8 cellular contexts compared by ENCODE assay signal in genomic region chr1:39269791-39270342, GRCh38.
DNase-seq lines count a peak whose midpoint lies in the region; ATAC-seq and TF ChIP-seq lines count a peak whose summit lies in the region.

No MANE protein-coding gene starts in this region.

- H3K4me3 ChIP-seq in fibroblast of lung (replicated peaks in 1 of 4; ENCODE audit: control extremely low read depth in 1 of 4, insufficient read depth in 1 of 4, low read depth in 3 of 4, low read length in 4 of 4) (peak overlapping the region in 2 of 4 experiments; percentile 49 to 63), skeletal muscle tissue (ENCODE audit: low read length in 3 of 3) (peak overlapping the region in 2 of 3 donors; percentile 11 to 23)

- H3K27ac ChIP-seq in fibroblast of lung (ENCODE audit: insufficient read depth, low read length) (no peak overlapping the region), skeletal muscle tissue (ENCODE audit: low read depth, low read length) (no peak overlapping the region)

- peak; percentile 64 to 73 for ATAC-seq in activated T-cell treated with anti-CD3 and anti-CD28 coated beads, Interleukin-2, amount 50 U/mL, for 72 hours (replicated peaks in 1 of 2)
- peak; percentile 44 for ATAC-seq in HG02870 (IDR thresholded peaks at IDR 0.05; ENCODE audit: unreplicated experiment)

- H3K4me3 Mint-ChIP-seq in activated T-cell treated with anti-CD3 and anti-CD28 coated beads, Interleukin-2, amount 50 U/mL, for 72 hours: peak overlapping the region; percentile 44 to 76

- peaks cover 6 to 11% of the 10 kb centered on the region in 2 donors for H3K36me3 Mint-ChIP-seq in activated T-cell treated with anti-CD3 and anti-CD28 coated beads, Interleukin-2, amount 50 U/mL, for 72 hours (ENCODE audit: insufficient read depth in 2 of 2)

- DNase-seq in activated T-cell treated with anti-CD3 and anti-CD28 coated beads, Interleukin-2, amount 50 U/mL, for 72 hours: peak; percentile 23 to 25
- DNase-seq in activated T-cell treated with anti-CD3 and anti-CD28 coated beads, Interleukin-2, amount 50 U/mL, for 1 hour: no peak
- DNase-seq in OCI-M1 (lab: John Stamatoyannopoulos, UW) (peak; percentile 26), fibroblast of lung (ENCODE audit: low read depth in 2 of 2) (peak in 1 of 2 donors; percentile 82), SIG-M5 treated with dmso at 0.1 percent for 504 hours (lab: John Stamatoyannopoulos, UW; ENCODE audit: unreplicated experiment) (no peak), HEK293T (ENCODE audit: extremely low spot score) (no peak)

- CTCF ChIA-PET in HEK293T (lab: Yijun Ruan, JAX): interaction anchor here (0.6 to 1.4 kb wide), 5 partner anchors 17 to 1967 kb away, joined by 3 to 4 read pairs (median 3); no protein-coding TSS in a partner anchor

- H3K27me3 ChIP-seq in fibroblast of lung (ENCODE audit: control insufficient read depth, insufficient read depth, low read length) (no peaks in the 10 kb centered on the region), skeletal muscle tissue (ENCODE audit: control insufficient read depth in 3 of 3, insufficient read depth in 3 of 3, low read length in 3 of 3) (no peaks in the 10 kb centered on the region)

- H3K9me3 ChIP-seq in fibroblast of lung (ENCODE audit: control insufficient read depth, insufficient read depth, low read depth, low read length): no peaks in the 10 kb centered on the region
- H3K9me3 ChIP-seq in skeletal muscle tissue (ENCODE audit: control insufficient read depth in 3 of 3, low read length in 3 of 3): no peaks in the 10 kb centered on the region

- no peaks in the 10 kb centered on the region for H4K20me1 ChIP-seq in fibroblast of lung (ENCODE audit: control insufficient read depth, extremely low read depth, insufficient read depth, low read length)

- H3K27me3 Mint-ChIP-seq in activated T-cell treated with anti-CD3 and anti-CD28 coated beads, Interleukin-2, amount 50 U/mL, for 72 hours (ENCODE audit: low read depth): no peaks in the 10 kb centered on the region

- no peak overlapping the region for H3K9ac ChIP-seq in fibroblast of lung (ENCODE audit: insufficient read depth, low read length)
- peak overlapping the region in 2 of 3 donors; percentile 4 to 8 for H3K9ac ChIP-seq in skeletal muscle tissue (ENCODE audit: low read depth in 1 of 3, low read length in 3 of 3)

- H3K4me1 ChIP-seq in fibroblast of lung (ENCODE audit: control insufficient read depth, extremely low read depth, insufficient read depth, low read length) (peaks cover 18% of the 10 kb centered on the region), skeletal muscle tissue (ENCODE audit: control insufficient read depth in 3 of 3, insufficient read depth in 3 of 3, low read length in 3 of 3) (peaks cover 30 to 33% (median 30%) of the 10 kb centered on the region in 3 donors)

- peaks cover 2% of the 10 kb centered on the region for H3K36me3 ChIP-seq in fibroblast of lung (ENCODE audit: control insufficient read depth, insufficient read depth, low read length)
- no peaks in the 10 kb centered on the region for H3K36me3 ChIP-seq in skeletal muscle tissue (ENCODE audit: control insufficient read depth in 3 of 3, insufficient read depth in 3 of 3, low read length in 3 of 3)

- peak overlapping the region; percentile 99 for H3K4me2 ChIP-seq in fibroblast of lung (ENCODE audit: extremely low read depth, insufficient read depth, low read length)

- H3K27ac Mint-ChIP-seq in activated T-cell treated with anti-CD3 and anti-CD28 coated beads, Interleukin-2, amount 50 U/mL, for 72 hours: peak overlapping the region; percentile 89

- POLR2A ChIA-PET in HEK293T (lab: Yijun Ruan, JAX): interaction anchor here (0.9 to 2.1 kb wide), 4 partner anchors 11 to 137 kb away, joined by 3 to 4 read pairs (median 3); no protein-coding TSS in a partner anchor

- H3K79me2 ChIP-seq in fibroblast of lung (ENCODE audit: control insufficient read depth, insufficient read depth, low read length): peaks cover 63% of the 10 kb centered on the region

- no peak overlapping the region for H2AFZ ChIP-seq in fibroblast of lung (ENCODE audit: low read length)

- H3K9me3 Mint-ChIP-seq in activated T-cell treated with anti-CD3 and anti-CD28 coated beads, Interleukin-2, amount 50 U/mL, for 72 hours: no peaks in the 10 kb centered on the region

- peaks cover 73% of the 10 kb centered on the region for H3K4me1 Mint-ChIP-seq in activated T-cell treated with anti-CD3 and anti-CD28 coated beads, Interleukin-2, amount 50 U/mL, for 72 hours (ENCODE audit: low read depth)

- no peak for TF ChIP-seq CTCF in fibroblast of lung (conservative IDR thresholded peaks at IDR 0.05 in 1 of 2, IDR thresholded peaks at IDR 0.05 in 1 of 2; ENCODE audit: low read depth in 1 of 2, low read length in 2 of 2)

TF ChIP-seq in HEK293T, 16 proteins besides CTCF, POLR2A, EP300 and RAD21:
- TF ChIP-seq NFRKB (IDR thresholded peaks at IDR 0.05): no peak

Comparison
In these comparisons a context has a peak if more than half of its experiments do, and no peak if none do; other contexts are left out.
1. DNase-seq: peak in activated T-cell treated with anti-CD3 and anti-CD28 coated beads, Interleukin-2, amount 50 U/mL, for 72 hours (2 of 2) and OCI-M1 (single experiment); none in activated T-cell treated with anti-CD3 and anti-CD28 coated beads, Interleukin-2, amount 50 U/mL, for 1 hour (single experiment), SIG-M5 treated with dmso at 0.1 percent for 504 hours (single experiment) and HEK293T (single experiment).